Comparison of ENCODE assay signal across 8 cellular contexts in the genomic region with DNA sequence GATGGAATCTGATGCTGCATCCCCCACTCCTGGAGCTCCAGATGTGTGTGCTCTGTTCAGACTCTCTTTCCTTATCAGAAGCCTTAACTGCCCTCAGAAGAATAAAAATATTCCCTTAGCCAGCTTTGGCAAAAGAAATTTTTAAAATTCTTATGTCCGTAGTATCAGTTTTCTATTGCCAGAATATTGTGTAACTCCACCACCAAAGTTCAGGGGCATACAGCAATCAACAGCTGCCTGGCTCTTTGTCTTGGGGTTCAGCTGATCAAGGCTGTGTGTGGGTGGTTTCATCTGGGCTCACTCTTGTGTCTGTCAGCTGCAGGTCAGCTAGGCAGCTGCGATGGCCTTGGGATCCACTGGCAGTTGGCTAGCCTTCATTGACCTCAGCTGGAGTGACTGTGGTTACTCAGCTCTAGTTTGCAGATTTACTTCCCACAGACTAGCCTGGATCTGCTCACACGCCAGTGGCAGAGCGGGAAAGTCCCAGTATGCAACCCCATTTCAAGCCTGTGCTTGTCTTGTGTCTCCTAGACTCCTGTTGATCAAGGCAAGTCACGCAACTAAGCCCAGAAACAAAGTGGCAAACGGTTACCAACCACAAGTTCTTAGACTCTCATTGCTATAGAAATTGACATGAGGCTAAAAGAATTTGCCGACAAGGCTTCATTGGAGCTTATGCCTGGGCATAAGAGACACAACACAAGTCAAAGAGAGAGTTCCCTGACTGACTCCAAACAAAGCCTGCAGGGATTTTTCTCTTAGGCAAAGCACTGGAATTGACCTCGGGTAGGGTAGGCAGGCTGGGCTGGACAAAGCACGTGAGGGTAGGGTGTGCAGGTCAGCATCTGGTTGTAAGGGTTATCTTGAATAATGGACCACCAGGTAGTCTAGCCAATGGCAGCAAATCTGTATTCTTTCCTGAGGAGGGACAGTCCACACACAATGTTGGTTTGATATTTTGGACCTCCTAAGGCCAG. TPM values are rescaled to one million over a fixed set of nuclear protein-coding genes. Genes with fewer than 3 reads are reported as not detected.
DNase-seq lines count a peak whose midpoint lies in the region; ATAC-seq lines count a peak whose summit lies in the region.

No MANE protein-coding gene starts in this region.

- ATAC-seq in GM18909 (IDR thresholded peaks at IDR 0.05; ENCODE audit: poor library complexity, unreplicated experiment) (no peak), GM18502 (IDR thresholded peaks at IDR 0.05; ENCODE audit: poor library complexity, unreplicated experiment) (no peak)

- in situ Hi-C loops in G401 (cut with HindIII; ENCODE audit: low sequenced_read_pairs): no loop called here

- intact Hi-C loops in posterior vena cava (cut with DNase I): no loop called here

- DNase-seq in G401 (ENCODE audit: low spot score): peak; percentile 8
- peak; percentile 98 for DNase-seq in RPMI7951 (ENCODE audit: low read depth)
- DNase-seq in fibroblast of the conjunctiva (ENCODE audit: low read depth): peak; percentile 60
- DNase-seq in posterior vena cava (ENCODE audit: low spot score): peak; percentile 87
- DNase-seq in activated effector memory CD4-positive, alpha-beta T cell treated with anti-CD3 and anti-CD28 coated beads, Interleukin-2, amount 50 U/mL, for 16 hours: no peak
- no peak for DNase-seq in T1000 (lab: John Stamatoyannopoulos, UW)

RNA-seq across cellular contexts. Expression of gene TMEM138, which starts 7.5 kb away (rescaled TPM):
- 16.7 and 18.1 TPM in 2 replicates for total RNA-seq in G401 (2014; rRNA removed; shearing (Covaris generic))
- total RNA-seq in RPMI7951 (2014; rRNA removed; shearing (Covaris generic)): 62.4 and 99.0 TPM in 2 replicates
- total RNA-seq in posterior vena cava: 10 to 100 TPM; 36.0 to 49.2 TPM

RNA-seq across cellular contexts. Expression of gene CYB561A3, which starts 8.0 kb away (rescaled TPM):
- 19.0 and 20.4 TPM in 2 replicates for total RNA-seq in G401 (2014; rRNA removed; shearing (Covaris generic))
- 58.5 and 64.4 TPM in 2 replicates for total RNA-seq in RPMI7951 (2014; rRNA removed; shearing (Covaris generic))
- total RNA-seq in posterior vena cava: 10 to 100 TPM; 28.9 to 33.6 TPM

RNA-seq across cellular contexts. Expression of gene TMEM216, which starts 22.7 kb away (rescaled TPM):
- not detected in 2 replicates for total RNA-seq in G401 (2014; rRNA removed; shearing (Covaris generic))
- 11.2 and 11.3 TPM in 2 replicates for total RNA-seq in RPMI7951 (2014; rRNA removed; shearing (Covaris generic))
- 1 to 10 TPM; 7.0 to 7.1 TPM for total RNA-seq in posterior vena cava

RNA-seq across cellular contexts. Expression of gene TKFC, which starts 36.6 kb away (rescaled TPM):
- 22.8 and 36.1 TPM in 2 replicates for total RNA-seq in G401 (2014; rRNA removed; shearing (Covaris generic))
- 12.2 and 16.1 TPM in 2 replicates for total RNA-seq in RPMI7951 (2014; rRNA removed; shearing (Covaris generic))
- total RNA-seq in posterior vena cava: 10 to 100 TPM; 15.2 to 24.6 TPM

RNA-seq across cellular contexts. Expression of gene DDB1, which starts 36.8 kb away (rescaled TPM):
- 319 and 332 TPM in 2 replicates for total RNA-seq in G401 (2014; rRNA removed; shearing (Covaris generic))
- total RNA-seq in RPMI7951 (2014; rRNA removed; shearing (Covaris generic)): 141 and 157 TPM in 2 replicates
- total RNA-seq in posterior vena cava: 100 to 1,000 TPM; 142 to 151 TPM

Comparison
In these comparisons a context has a peak if more than half of its experiments do, and no peak if none do; other contexts are left out.
1. DNase-seq: peak in G401 (single experiment), RPMI7951 (single experiment), fibroblast of the conjunctiva (single experiment) and posterior vena cava (single experiment); none in activated effector memory CD4-positive, alpha-beta T cell treated with anti-CD3 and anti-CD28 coated beads, Interleukin-2, amount 50 U/mL, for 16 hours (single experiment) and T1000 (single experiment).